8 cellular contexts compared by ENCODE assay signal in genomic region chr5:1801954-1802295, GRCh38. TPM values are rescaled to one million over a fixed set of nuclear protein-coding genes. Genes with fewer than 3 reads are reported as not detected.
DNase-seq lines count a peak whose midpoint lies in the region; ATAC-seq and TF ChIP-seq lines count a peak whose summit lies in the region.

No MANE protein-coding gene starts in this region.

- H3K4me1 ChIP-seq in DND-41 (ENCODE audit: insufficient read depth, low read length) = peaks cover 44% of the 10 kb centered on the region
- H3K4me1 ChIP-seq in lung (ENCODE audit: control insufficient read depth in 2 of 2, insufficient read depth in 2 of 2, low read length in 2 of 2) = peaks cover 3 to 13% of the 10 kb centered on the region in 2 donors

- no peak for DNase-seq in DND-41
- no peak for DNase-seq in MG63
- no peak for DNase-seq in lung (ENCODE audit: low spot score)
- no peak for DNase-seq in stimulated activated CD4-positive, alpha-beta T cell treated with anti-CD3 and anti-CD28 coated beads, Interleukin-4, amount 100 ng/mL, for 4 hours
- DNase-seq in GDM1 (lab: John Stamatoyannopoulos, UW) = no peak

- H3K27ac ChIP-seq in DND-41 (ENCODE audit: low read length) (peak overlapping the region; percentile 83), lung (ENCODE audit: low read depth in 1 of 2, low read length in 1 of 2) (peak overlapping the region in 1 of 2 donors; percentile 97)

- TF ChIP-seq CTCF in DND-41 (IDR thresholded peaks at IDR 0.05; ENCODE audit: borderline replicate concordance, extremely low read depth, low read length, poor library complexity, severe bottlenecking) = no peak
- no peak for TF ChIP-seq CTCF in brain (conservative IDR thresholded peaks at IDR 0.05)
- TF ChIP-seq CTCF in lung (IDR thresholded peaks at IDR 0.05; ENCODE audit: control extremely low read depth, extremely low read depth) = no peak

- peaks cover 0 to 16% (median 10%) of the 10 kb centered on the region in 5 experiments for H3K9me3 Mint-ChIP-seq in brain

- H3K36me3 Mint-ChIP-seq in brain = peaks cover 64% of the 10 kb centered on the region

- WGBS in lung, 2 donors = 17 to 19% methylated on average over 7 of the region's 7 CpGs

- peaks cover 92% of the 10 kb centered on the region for H3K79me2 ChIP-seq in DND-41 (ENCODE audit: insufficient read depth, low read length)

- H3K27me3 ChIP-seq in DND-41 (ENCODE audit: insufficient read depth, low read length, poor library complexity) (no peaks in the 10 kb centered on the region), MG63 (no peaks in the 10 kb centered on the region), lung (ENCODE audit: control insufficient read depth, insufficient read depth) (no peaks in the 10 kb centered on the region)

- no peak for ATAC-seq in DND-41 (ENCODE audit: insufficient read depth, low read depth)
- no peak for ATAC-seq in lung (ENCODE audit: insufficient read depth, low FRiP score)
- ATAC-seq in GM21515 (IDR thresholded peaks at IDR 0.05; ENCODE audit: unreplicated experiment) = no peak
- ATAC-seq in HG03159 (IDR thresholded peaks at IDR 0.05; ENCODE audit: unreplicated experiment) = no peak

- H3K4me3 ChIP-seq in DND-41 (ENCODE audit: low read depth in 1 of 2, low read length in 2 of 2) (peak overlapping the region; percentile 92 to 97), MG63 (peak overlapping the region; percentile 91), lung (peak overlapping the region; percentile 93)

- H3K27ac Mint-ChIP-seq in brain = peak overlapping the region; percentile 67 to 99 (median 84)

- H2AFZ ChIP-seq in DND-41 (ENCODE audit: low read depth, low read length) = peak overlapping the region; percentile 88; the same call in 1 of the 2 replicates

- peak overlapping the region; percentile 96 for H3K9ac ChIP-seq in DND-41 (ENCODE audit: low read depth, low read length)

- peaks cover 65% of the 10 kb centered on the region for H3K36me3 ChIP-seq in DND-41 (ENCODE audit: insufficient read depth, low read length)
- peaks cover 74% of the 10 kb centered on the region for H3K36me3 ChIP-seq in MG63
- peaks cover 8 to 36% of the 10 kb centered on the region in 2 donors for H3K36me3 ChIP-seq in lung (ENCODE audit: control insufficient read depth in 2 of 2, insufficient read depth in 2 of 2, low read length in 2 of 2)

- H3K9me3 ChIP-seq in DND-41 (ENCODE audit: insufficient read depth, low read length, severe bottlenecking) (no peaks in the 10 kb centered on the region), MG63 (peaks cover 5% of the 10 kb centered on the region), lung (ENCODE audit: control insufficient read depth in 2 of 2, insufficient read depth in 1 of 2, low read length in 1 of 2) (peaks cover 0 to 2% of the 10 kb centered on the region in 2 donors)

- peak overlapping the region; percentile 94 to 99 (median 98) for H3K4me3 Mint-ChIP-seq in brain

- H3K4me2 ChIP-seq in DND-41 (ENCODE audit: insufficient read depth, low read length) = peak overlapping the region; percentile 99

- H4K20me1 ChIP-seq in DND-41 (ENCODE audit: insufficient read depth, low read length) = peaks cover 55% of the 10 kb centered on the region; the same call in 1 of the 2 replicates

- H3K4me1 Mint-ChIP-seq in brain = peaks cover 60% of the 10 kb centered on the region

- peaks cover 3% of the 10 kb centered on the region for H3K27me3 Mint-ChIP-seq in brain

RNA-seq across cellular contexts. Expression of gene NDUFS6, which starts 0.7 kb away (rescaled TPM):
- total RNA-seq in MG63 (2014; rRNA removed; shearing (Covaris generic); ENCODE audit: low replicate concordance) = 172 and 215 TPM in 2 replicates
- polyA plus RNA-seq in brain (ENCODE audit: insufficient read depth, low read depth, low replicate concordance) (95.6 TPM), lung (10 to 100 TPM; 40.9 to 67.9 TPM)
- 10 to 100 TPM; 18.0 to 38.4 TPM for total RNA-seq in lung

RNA-seq across cellular contexts. Expression of gene MRPL36, which starts 2.3 kb away (rescaled TPM):
- total RNA-seq in MG63 (2014; rRNA removed; shearing (Covaris generic); ENCODE audit: low replicate concordance) = 188 and 248 TPM in 2 replicates
- polyA plus RNA-seq in brain (ENCODE audit: insufficient read depth, low read depth, low replicate concordance) = 59.0 TPM
- total RNA-seq in lung = 10 to 100 TPM; 14.5 to 30.5 TPM
- polyA plus RNA-seq in lung = 10 to 100 TPM; 50.4 to 62.8 TPM
